8 cellular contexts compared by ENCODE assay signal in the genomic region with DNA sequence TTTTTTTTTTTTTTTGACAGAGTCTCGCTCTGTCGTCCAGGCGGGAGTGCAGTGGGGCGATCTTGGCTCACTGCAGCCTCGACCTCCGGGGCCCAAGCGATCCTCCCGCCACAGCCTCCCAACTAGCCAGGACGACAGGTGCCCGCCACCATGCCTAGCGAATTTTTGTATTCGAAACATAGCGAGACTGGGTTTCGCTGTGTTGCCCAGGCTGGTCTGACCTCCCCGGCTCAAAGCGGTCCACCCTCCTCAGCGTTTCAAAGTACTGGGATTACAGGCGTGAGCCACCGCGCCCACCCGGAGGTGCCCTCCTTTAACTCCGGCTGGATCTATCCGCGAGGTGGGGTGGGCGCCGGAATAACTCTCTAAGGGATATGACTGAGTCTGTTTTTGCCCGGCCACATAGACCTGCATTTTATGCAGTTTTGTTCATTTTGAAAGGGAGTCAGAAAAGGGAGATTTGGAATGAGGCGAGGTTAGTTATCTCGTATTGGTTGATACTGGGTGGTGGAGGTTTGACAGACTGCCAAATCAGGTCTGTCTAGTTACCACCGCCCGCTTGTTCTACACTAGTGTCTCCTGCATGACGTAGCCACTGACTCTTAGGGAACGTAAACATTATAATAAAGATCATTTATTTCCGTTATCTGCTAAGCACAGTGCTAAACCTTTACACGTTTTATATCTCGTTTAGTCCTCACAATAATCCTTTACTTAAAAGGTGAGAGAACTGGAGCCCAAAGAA. TPM values are rescaled to one million over a fixed set of nuclear protein-coding genes. Genes with fewer than 3 reads are reported as not detected.
A peak's percentile ranks its signal among the peaks of the same experiment; 100 is the strongest.
DNase-seq lines count a peak whose midpoint lies in the region; ATAC-seq and TF ChIP-seq lines count a peak whose summit lies in the region.

No MANE protein-coding gene starts in this region.

- DNase-seq in DND-41 (no peak), OCI-LY7 (ENCODE audit: low spot score) (no peak), epithelial cell of proximal tubule (ENCODE audit: low read depth) (no peak), NCI-H345 (lab: John Stamatoyannopoulos, UW) (no peak), SW 1271 (lab: John Stamatoyannopoulos, UW) (no peak)

- no peaks in the 10 kb centered on the region for H3K9me3 ChIP-seq in DND-41 (ENCODE audit: insufficient read depth, low read length, severe bottlenecking)
- no peaks in the 10 kb centered on the region for H3K9me3 ChIP-seq in OCI-LY7 (ENCODE audit: low read length)
- H3K9me3 ChIP-seq in parathyroid adenoma (ENCODE audit: control insufficient read depth, low read length) = no peaks in the 10 kb centered on the region

- peaks cover 39% of the 10 kb centered on the region for H3K36me3 ChIP-seq in DND-41 (ENCODE audit: insufficient read depth, low read length)
- peaks cover 38% of the 10 kb centered on the region for H3K36me3 ChIP-seq in OCI-LY7 (ENCODE audit: insufficient read depth, low read length)
- H3K36me3 ChIP-seq in parathyroid adenoma (ENCODE audit: control insufficient read depth, insufficient read depth, low read length) = no peaks in the 10 kb centered on the region

- H3K79me2 ChIP-seq in DND-41 (ENCODE audit: insufficient read depth, low read length) (peaks cover 48% of the 10 kb centered on the region), OCI-LY7 (ENCODE audit: insufficient read depth, low read depth, low read length) (peaks cover 44% of the 10 kb centered on the region), parathyroid adenoma (peaks cover 22% of the 10 kb centered on the region)

- POLR2A ChIA-PET in OCI-LY7 (lab: Charles Lee) = interaction anchor here (0.7 kb wide), 3 partner anchors 107 to 854 kb away, joined by 3 to 7 read pairs (median 5); no protein-coding TSS in a partner anchor

- H3K4me2 ChIP-seq in DND-41 (ENCODE audit: insufficient read depth, low read length) (peak overlapping the region; percentile 75), OCI-LY7 (ENCODE audit: low read length) (peak overlapping the region; percentile 59), parathyroid adenoma (ENCODE audit: low read length) (no peak overlapping the region)

- CTCF ChIA-PET in OCI-LY7 (lab: Charles Lee; ENCODE audit: unreplicated experiment) = no interaction called here

- peak overlapping the region; percentile 12; the same call in 1 of the 2 replicates for H3K27ac ChIP-seq in DND-41 (ENCODE audit: low read length)
- H3K27ac ChIP-seq in OCI-LY7 (ENCODE audit: low read depth, low read length, poor library complexity, severe bottlenecking) = peak overlapping the region; percentile 64
- peak overlapping the region; percentile 31 for H3K27ac ChIP-seq in parathyroid adenoma

- ATAC-seq in DND-41 (ENCODE audit: insufficient read depth, low read depth) (no peak), HG03565 (IDR thresholded peaks at IDR 0.05; ENCODE audit: unreplicated experiment) (no peak), GM19463 (IDR thresholded peaks at IDR 0.05; ENCODE audit: unreplicated experiment) (no peak)

- H3K4me3 ChIP-seq in DND-41 (ENCODE audit: low read depth in 1 of 2, low read length in 2 of 2) (peak overlapping the region in 1 of 2 experiments; percentile 70; a peak in 3 of 4 replicates), OCI-LY7 (ENCODE audit: low read depth, low read length, poor library complexity, severe bottlenecking) (peak overlapping the region; percentile 88), epithelial cell of proximal tubule (ENCODE audit: low read depth, low read length) (peak overlapping the region; percentile 81), parathyroid adenoma (ENCODE audit: low read depth, low read length) (no peak overlapping the region)

- H2AFZ ChIP-seq in DND-41 (ENCODE audit: low read depth, low read length) (peak overlapping the region; percentile 86), OCI-LY7 (ENCODE audit: low read length) (peak overlapping the region; percentile 58; the same call in 1 of the 2 replicates), parathyroid adenoma (peak overlapping the region; percentile 43)

- H4K20me1 ChIP-seq in DND-41 (ENCODE audit: insufficient read depth, low read length) (peaks cover 32% of the 10 kb centered on the region), OCI-LY7 (ENCODE audit: insufficient read depth, low read length) (peaks cover 23% of the 10 kb centered on the region)

- intact Hi-C loops in OCI-LY7 (cut with micrococcal nuclease; ENCODE audit: unreplicated experiment) = no loop called here

- TF ChIP-seq CTCF in DND-41 (IDR thresholded peaks at IDR 0.05; ENCODE audit: borderline replicate concordance, extremely low read depth, low read length, poor library complexity, severe bottlenecking) (no peak), OCI-LY7 (conservative IDR thresholded peaks at IDR 0.05; ENCODE audit: low read length) (no peak), epithelial cell of proximal tubule (conservative IDR thresholded peaks at IDR 0.05; ENCODE audit: low read depth, low read length) (no peak), parathyroid adenoma (IDR thresholded peaks at IDR 0.05) (no peak)

- H3K9ac ChIP-seq in DND-41 (ENCODE audit: low read depth, low read length) (peak overlapping the region; percentile 86), parathyroid adenoma (no peak overlapping the region)

- H3K27me3 ChIP-seq in DND-41 (ENCODE audit: insufficient read depth, low read length, poor library complexity) (no peaks in the 10 kb centered on the region), parathyroid adenoma (ENCODE audit: control insufficient read depth, insufficient read depth, low read length) (no peaks in the 10 kb centered on the region)

- H3K4me1 ChIP-seq in DND-41 (ENCODE audit: insufficient read depth, low read length) = peaks cover 31% of the 10 kb centered on the region
- H3K4me1 ChIP-seq in OCI-LY7 (ENCODE audit: insufficient read depth, low read length, poor library complexity, severe bottlenecking) = peaks cover 22% of the 10 kb centered on the region
- H3K4me1 ChIP-seq in parathyroid adenoma = peaks cover 10% of the 10 kb centered on the region

- no peaks in the 10 kb centered on the region for H3K9me2 ChIP-seq in OCI-LY7 (ENCODE audit: insufficient read depth, low read length)

- BruUV-seq in OCI-LY7 (replicated peaks; lab: Mats Ljungman, UMichigan) = no TSS peak

RNA-seq across cellular contexts. Expression of a gene that starts 0.9 kb away (rescaled TPM):
- total RNA-seq in OCI-LY7 (2014; rRNA removed; shearing (Covaris generic)) = 144 and 196 TPM in 2 replicates
- total RNA-seq in OCI-LY7 (2022) (192 and 232 TPM in 2 replicates), epithelial cell of proximal tubule (188 and 276 TPM in 2 replicates)

RNA-seq across cellular contexts. Expression of a gene that starts 16.1 kb away (rescaled TPM):
- 22.1 and 22.6 TPM in 2 replicates for total RNA-seq in OCI-LY7 (2014; rRNA removed; shearing (Covaris generic))
- total RNA-seq in OCI-LY7 (2022) (17.7 and 22.0 TPM in 2 replicates), epithelial cell of proximal tubule (37.4 and 45.1 TPM in 2 replicates)

RNA-seq across cellular contexts. Expression of a gene that starts 35.5 kb away (rescaled TPM):
- total RNA-seq in OCI-LY7 (2014; rRNA removed; shearing (Covaris generic)) = 1.8 and 3.5 TPM in 2 replicates
- 4.6 and 6.3 TPM in 2 replicates for total RNA-seq in OCI-LY7 (2022)
- 3.6 and 5.2 TPM in 2 replicates for total RNA-seq in epithelial cell of proximal tubule

Comparison
In these comparisons a context has a peak if more than half of its experiments do, and no peak if none do; other contexts are left out.
1. H3K27ac ChIP-seq: peak in every context shown above with its lines; median percentile 64 in OCI-LY7; 31 in parathyroid adenoma; 12 in DND-41.